19 cellular contexts compared by ENCODE assay signal in the genomic region with DNA sequence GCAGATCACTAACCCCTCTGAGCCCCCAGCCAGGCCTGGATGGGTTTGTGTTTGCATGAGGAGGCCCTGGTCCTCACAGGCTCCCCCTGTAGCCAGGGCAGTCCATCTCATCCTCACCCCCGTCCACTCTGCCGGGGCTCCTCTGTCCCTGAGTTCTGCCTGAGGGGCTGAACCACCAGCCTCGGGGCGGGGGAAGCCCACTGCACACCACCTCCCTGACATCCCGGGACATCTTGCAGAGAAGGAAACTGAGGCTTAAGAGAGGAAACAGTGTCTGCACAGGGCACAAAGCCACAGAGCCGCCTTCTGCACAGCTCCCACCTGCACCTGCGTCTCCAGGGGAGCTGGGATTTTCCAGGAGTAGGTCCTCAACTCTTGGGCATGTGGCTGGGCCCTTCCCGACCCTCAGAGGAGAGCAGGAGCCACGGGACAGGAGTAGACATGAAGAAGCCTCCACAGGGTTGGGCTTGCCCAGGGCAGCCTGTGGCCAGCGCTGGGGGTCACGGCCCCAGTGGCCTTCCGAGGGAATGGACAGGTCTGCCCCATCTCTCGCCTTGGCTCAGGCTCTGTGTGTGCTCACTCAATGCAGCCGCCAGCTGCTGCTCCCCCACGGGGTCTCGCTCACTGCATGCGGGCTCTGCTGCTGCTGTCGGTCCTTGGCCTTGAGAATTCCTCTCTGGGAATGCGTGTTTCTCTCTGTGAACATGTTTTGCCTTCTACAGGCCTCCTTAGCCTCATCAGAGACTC. TPM values are rescaled to one million over a fixed set of nuclear protein-coding genes. Genes with fewer than 3 reads are reported as not detected.
"Had no signal": no experiment of that assay in that cellular context is flagged by ENCODE, and none has a peak within 500 bp of the region (broad histone marks: within the 10 kb centered on the region; RNA-seq: fewer than 3 reads in every experiment).

No MANE protein-coding gene starts in this region.

- H3K9me3 ChIP-seq: esophagus muscularis mucosa, gastroesophageal sphincter, neutrophil, stomach had no signal

- H3K4me1 Mint-ChIP-seq: immature natural killer cell had no signal

- H3K36me3 Mint-ChIP-seq: immature natural killer cell, naive B cell had no signal

- H3K4me3 Mint-ChIP-seq: immature natural killer cell, naive B cell, nephron had no signal

- H3K9me3 Mint-ChIP-seq: immature natural killer cell, naive B cell, nephron had no signal

- H3K27ac ChIP-seq: epithelial cell of prostate, esophagus muscularis mucosa, gastroesophageal sphincter, neutrophil, stomach had no signal

- DNase-seq: effector memory CD4-positive, alpha-beta T cell; foreskin fibroblast; immature natural killer cell; left ventricle myocardium superior; mesendoderm; naive B cell; right cardiac atrium; small intestine; stimulated activated CD4-positive, alpha-beta T cell treated with anti-CD3 and anti-CD28 coated beads, Interleukin-12 subunit alpha, Interleukin-12 subunit beta, amount 100 ng/mL, for 4 hours; stimulated activated naive CD4-positive, alpha-beta T cell; stomach; substantia nigra had no signal

- ATAC-seq: gastroesophageal sphincter, left ventricle myocardium superior, right cardiac atrium had no signal

- H3K27me3 ChIP-seq: esophagus muscularis mucosa, gastroesophageal sphincter, neutrophil, stomach had no signal

- H3K4me1 ChIP-seq: esophagus muscularis mucosa, gastroesophageal sphincter, stomach had no signal

- H3K4me3 ChIP-seq: esophagus muscularis mucosa, gastroesophageal sphincter, lung, stomach had no signal

- H3K36me3 ChIP-seq: esophagus muscularis mucosa, gastroesophageal sphincter, neutrophil, stomach had no signal

- H3K27ac Mint-ChIP-seq: immature natural killer cell, naive B cell had no signal

RNA-seq across cellular contexts. Expression of gene CCDC188, which starts 45.4 kb away (rescaled TPM):
- total RNA-seq: gastroesophageal sphincter had no signal
- polyA plus RNA-seq: keratinocyte had no signal
